Comparison of ENCODE assay signal across 8 cellular contexts in genomic region chr7:95511716-95512260, GRCh38.
DNase-seq lines count a peak whose midpoint lies in the region; ATAC-seq lines count a peak whose summit lies in the region.

No MANE protein-coding gene starts in this region.

- ATAC-seq in GM18498 (IDR thresholded peaks at IDR 0.05; ENCODE audit: unreplicated experiment) (peak; percentile 92), HG02870 (IDR thresholded peaks at IDR 0.05; ENCODE audit: unreplicated experiment) (peak; percentile 88)

- H3K27ac ChIP-seq in caudate nucleus (ENCODE audit: low read depth, low read length) = peak overlapping the region; percentile 94

- in situ Hi-C loops in ACHN (cut with HindIII; ENCODE audit: low pct_ligation_motif_present, low pct_unique_long_range_greater_than_20kb, low sequenced_read_pairs) = no loop called here

- DNase-seq in ACHN = peak; percentile 82
- peak; percentile 44 to 79 (median 77) for DNase-seq in NCI-H1417 (lab: John Stamatoyannopoulos, UW)
- DNase-seq in UCSD-AML1 (lab: John Stamatoyannopoulos, UW; ENCODE audit: unreplicated experiment) = peak; percentile 16
- peak in 55 of 61 donors; percentile 5 to 89 (median 46) for DNase-seq in caudate nucleus (lab: John Stamatoyannopoulos, UW)
- DNase-seq in kidney glomerular epithelial cell (lab: John Stamatoyannopoulos, UW) = peak; percentile 63
- DNase-seq in stimulated activated CD4-positive, alpha-beta T cell treated with anti-CD3 and anti-CD28 coated beads, Interleukin-4, amount 100 ng/mL, for 1 hour = peak; percentile 25

Comparison
In these comparisons a context has a peak if more than half of its experiments do, and no peak if none do; other contexts are left out.
1. Peak in every context shown above with its lines: DNase-seq, ATAC-seq and H3K27ac ChIP-seq.
2. DNase-seq: peak in every context shown above with its lines; median percentile 82 in ACHN; 77 in NCI-H1417; 63 in kidney glomerular epithelial cell; 46 in caudate nucleus; 25 in stimulated activated CD4-positive, alpha-beta T cell treated with anti-CD3 and anti-CD28 coated beads, Interleukin-4, amount 100 ng/mL, for 1 hour; 16 in UCSD-AML1.